Comparison of ENCODE assay signal across 15 cellular contexts in genomic region chr5:142824391-142824790, GRCh38. TPM values are rescaled to one million over a fixed set of nuclear protein-coding genes. Genes with fewer than 3 reads are reported as not detected.
A peak's percentile ranks its signal among the peaks of the same experiment; 100 is the strongest.
DNase-seq lines count a peak whose midpoint lies in the region; ATAC-seq, FAIRE-seq and TF ChIP-seq lines count a peak whose summit lies in the region.
"Had no signal": no experiment of that assay in that cellular context is flagged by ENCODE, and none has a peak within 500 bp of the region (broad histone marks: within the 10 kb centered on the region; RNA-seq: fewer than 3 reads in every experiment).

No MANE protein-coding gene starts in this region.

- H3K4me2 ChIP-seq in PC-9: 0 out of 2 replicates have a peak overlapping the region, but pooled peaks have one; percentile 75
- no peak overlapping the region for H3K4me2 ChIP-seq in H1 (ENCODE audit: insufficient read depth in 1 of 2, low read depth in 2 of 2, low read length in 2 of 2)
- H3K4me2 ChIP-seq in HepG2 (ENCODE audit: low read depth, low read length): no peak overlapping the region

- H3K9ac ChIP-seq in H1 (replicated peaks in 1 of 4; ENCODE audit: extremely low read depth in 1 of 4, low read depth in 3 of 4, low read length in 3 of 4) (no peak overlapping the region), HepG2 (ENCODE audit: insufficient read depth, low read depth, low read length) (no peak overlapping the region)

- H4K5ac ChIP-seq in H1 (ENCODE audit: insufficient read length, low read depth, low read length): no peak overlapping the region

- 87% methylated on average over 2 of the region's 2 CpGs; no CpG with 5 or more reads in 1 of the 2 experiments for WGBS in H1 (ENCODE audit: extremely low coverage in 1 of 2, insufficient coverage in 1 of 2, insufficient read length in 1 of 2, insufficient replicate concordance in 2 of 2, low coverage in 1 of 2, low lambda C conversion rate in 2 of 2, missing lambda C conversion rate in 1 of 2), 2 experiments
- 67% methylated on average over 1 of the region's 2 CpGs for WGBS in HepG2 (ENCODE audit: low lambda C conversion rate)

- H2BK12ac ChIP-seq in H1 (ENCODE audit: low read depth, low read length): no peak overlapping the region

- no peaks in the 10 kb centered on the region for H3K36me3 ChIP-seq in HEK293 (ENCODE audit: control insufficient read depth in 2 of 2, insufficient read depth in 1 of 2, low read length in 2 of 2)
- H3K36me3 ChIP-seq in PC-9 (ENCODE audit: low read depth): no peaks in the 10 kb centered on the region
- no peaks in the 10 kb centered on the region for H3K36me3 ChIP-seq in H1 (ENCODE audit: control insufficient read depth in 2 of 4, insufficient read depth in 4 of 4, low read length in 3 of 4)
- no peaks in the 10 kb centered on the region for H3K36me3 ChIP-seq in neutrophil
- no peaks in the 10 kb centered on the region for H3K36me3 ChIP-seq in HepG2 (replicated peaks in 1 of 2; ENCODE audit: control insufficient read depth in 1 of 2, insufficient read depth in 2 of 2, low read length in 2 of 2)

- H3K27me3 ChIP-seq in PC-9 (ENCODE audit: insufficient read depth, low read depth) (no peaks in the 10 kb centered on the region), H1 (replicated peaks in 1 of 4; ENCODE audit: control insufficient read depth in 3 of 4, extremely low read depth in 1 of 4, insufficient read depth in 3 of 4, low read length in 3 of 4) (no peaks in the 10 kb centered on the region), neutrophil (no peaks in the 10 kb centered on the region), HepG2 (ENCODE audit: control insufficient read depth in 1 of 2, insufficient read depth in 2 of 2, low read length in 2 of 2) (no peaks in the 10 kb centered on the region)

- no peak for DNase-seq in PC-9
- DNase-seq in H1 (ENCODE audit: low read depth in 1 of 2, low spot score in 2 of 2): no peak
- no peak for DNase-seq in HepG2 (ENCODE audit: low spot score)
- DNase-seq: Caco-2, EL, H7, NCI-H187 treated with DMSO at 0.1 percent for 48 hours, NCI-H2171, NCI-H774 had no signal

- H3K79me1 ChIP-seq in H1 (ENCODE audit: low read depth, low read length): peaks cover 4% of the 10 kb centered on the region; the same call in 1 of the 2 replicates

- no peak for ATAC-seq in GM18511 (IDR thresholded peaks at IDR 0.05; ENCODE audit: unreplicated experiment)
- ATAC-seq in HG03095 (IDR thresholded peaks at IDR 0.05; ENCODE audit: unreplicated experiment): no peak
- no peak for ATAC-seq in HepG2

- BruUV-seq in PC-9 (replicated peaks; lab: Mats Ljungman, UMichigan): no TSS peak
- no TSS peak for BruUV-seq in HepG2 (replicated peaks; lab: Mats Ljungman, UMichigan)

- H4K8ac ChIP-seq in H1 (ENCODE audit: extremely low read depth, insufficient read depth, low read length): no peak overlapping the region

- H3K18ac ChIP-seq in H1 (ENCODE audit: extremely low read depth, low read length): no peak overlapping the region

- TF ChIP-seq RAD21 in H1 (IDR thresholded peaks at IDR 0.05 in 1 of 2, conservative IDR thresholded peaks at IDR 0.05 in 1 of 2; ENCODE audit: low read depth in 2 of 2, low read length in 2 of 2): no peak
- no peak for TF ChIP-seq RAD21 in HepG2 (CRISPR knock-in tag; IDR thresholded peaks at IDR 0.05)

- H3K4me1 ChIP-seq in HEK293 (ENCODE audit: control insufficient read depth, insufficient read depth, low read length) (peaks cover 45% of the 10 kb centered on the region), PC-9 (replicated peaks; ENCODE audit: insufficient read depth) (peaks cover 100% of the 10 kb centered on the region), H1 (replicated peaks in 1 of 4; ENCODE audit: control insufficient read depth in 3 of 4, insufficient read depth in 4 of 4, low read length in 3 of 4) (peaks cover 0 to 17% (median 11%) of the 10 kb centered on the region in 4 experiments; a peak in 5 of 7 replicates), neutrophil (ENCODE audit: control insufficient read depth in 1 of 2, insufficient read depth in 1 of 2, low read depth in 1 of 2, low read length in 1 of 2) (peaks cover 25 to 56% of the 10 kb centered on the region in 2 experiments), HepG2 (ENCODE audit: insufficient read depth, low read length) (peaks cover 98% of the 10 kb centered on the region)

- H3K4ac ChIP-seq in H1 (replicated peaks; ENCODE audit: insufficient read length, low read depth, low read length): no peak overlapping the region

- CTCF ChIA-PET in HEK293 (lab: Yijun Ruan, JAX): interaction anchor here (1.1 to 1.6 kb wide), 2 partner anchors 64 to 107 kb away, joined by 3 read pairs; no protein-coding TSS in a partner anchor
- CTCF ChIA-PET in PC-9 (lab: Charles Lee): interaction anchor here (0.6 kb wide), 1 partner anchor 33 kb away, joined by 4 read pairs; no protein-coding TSS in a partner anchor
- CTCF ChIA-PET in H1 (lab: Charles Lee; ENCODE audit: partially characterized antibody): interaction anchor here (0.6 to 3.5 kb wide), 8 partner anchors 15 to 1290 kb away, joined by 3 to 12 read pairs (median 3); no protein-coding TSS in a partner anchor
- CTCF ChIA-PET in HepG2 (lab: Yijun Ruan, JAX; ENCODE audit: low intra/inter-chr PET ratio, low total read pairs): no interaction called here

- TF ChIP-seq CTCF in HEK293 (tag by site-specific recombination; IDR thresholded peaks at IDR 0.05) (no peak), PC-9 (conservative IDR thresholded peaks at IDR 0.05) (no peak), H1 (IDR thresholded peaks at IDR 0.05; ENCODE audit: control extremely low read depth in 1 of 3, insufficient read depth in 1 of 3, low read depth in 1 of 3, low read length in 3 of 3) (no peak), neutrophil (IDR thresholded peaks at IDR 0.05) (no peak), HepG2 (CRISPR knock-in tag; IDR thresholded peaks at IDR 0.05) (no peak)

- H3K9me2 ChIP-seq in PC-9 (ENCODE audit: insufficient read depth): no peaks in the 10 kb centered on the region

- H2BK20ac ChIP-seq in H1 (ENCODE audit: low read length): no peak overlapping the region

- H3K27ac ChIP-seq in HEK293 (ENCODE audit: extremely low read depth, low read depth, low read length): no peak overlapping the region
- 0 out of 2 replicates have a peak overlapping the region, but pooled peaks have one; percentile 7 for H3K27ac ChIP-seq in PC-9
- no peak overlapping the region for H3K27ac ChIP-seq in H1 (ENCODE audit: low read depth, low read length)
- peak overlapping the region; percentile 45 for H3K27ac ChIP-seq in neutrophil
- no peak overlapping the region for H3K27ac ChIP-seq in HepG2 (ENCODE audit: extremely low read length, insufficient read depth, low read length)
- H3K27ac ChIP-seq: HL-60 had no signal

- in situ Hi-C loops in HepG2 (cut with HindIII; ENCODE audit: extremely low pct_ligation_motif_present, low pct_unique_long_range_greater_than_20kb): no loop called here

- H2BK120ac ChIP-seq in H1 (replicated peaks; ENCODE audit: low read depth, low read length): no peak overlapping the region

- TF ChIP-seq EP300 in H1 (IDR thresholded peaks at IDR 0.05; ENCODE audit: borderline replicate concordance in 1 of 2, low read depth in 2 of 2, low read length in 2 of 2) (no peak), HepG2 (IDR thresholded peaks at IDR 0.05; ENCODE audit: low read depth in 2 of 2, low read length in 2 of 2) (no peak), HepG2 (CRISPR knock-in tag; IDR thresholded peaks at IDR 0.05; ENCODE audit: borderline replicate concordance) (no peak)

- H2BK15ac ChIP-seq in H1 (ENCODE audit: low read length): no peak overlapping the region

- H2BK5ac ChIP-seq in H1 (ENCODE audit: low read depth, low read length): 0 out of 2 replicates have a peak overlapping the region, but pooled peaks have one; percentile 9

- H3K23me2 ChIP-seq in H1 (ENCODE audit: low read depth, low read length): no peaks in the 10 kb centered on the region

- FAIRE-seq in H1 (lab: Jason Lieb, UNC): no peak
- no peak for FAIRE-seq in HepG2 (lab: Jason Lieb, UNC)
- FAIRE-seq: HTR-8/SVneo had no signal

- H3K56ac ChIP-seq in H1 (replicated peaks; ENCODE audit: insufficient read length, low read depth, low read length): no peak overlapping the region

- POLR2A ChIA-PET in HEK293 (lab: Yijun Ruan, JAX): interaction anchor here (0.6 to 1.1 kb wide), 2 partner anchors 54 to 80 kb away, joined by 3 to 5 read pairs; no protein-coding TSS in a partner anchor
- POLR2A ChIA-PET in PC-9 (lab: Charles Lee; ENCODE audit: unreplicated experiment): no interaction called here
- POLR2A ChIA-PET in H1 (lab: Charles Lee; ENCODE audit: partially characterized antibody): interaction anchor here (1.4 kb wide), 1 partner anchor 41 kb away, joined by 3 read pairs; no protein-coding TSS in a partner anchor
- POLR2A ChIA-PET in HepG2 (lab: Yijun Ruan, JAX): interaction anchor here (5.2 kb wide), 1 partner anchor 9 kb away, joined by 54 read pairs; no protein-coding TSS in a partner anchor

- H3F3A ChIP-seq in PC-9 (ENCODE audit: insufficient read depth, low read depth): peaks cover 78% of the 10 kb centered on the region

- no peak overlapping the region for H2AK5ac ChIP-seq in H1 (ENCODE audit: low read depth, low read length)

- no peak overlapping the region for H3K14ac ChIP-seq in H1 (ENCODE audit: insufficient read length)

- TF ChIP-seq POLR2A in H1 (IDR thresholded peaks at IDR 0.05; ENCODE audit: control extremely low read depth in 1 of 2, low read depth in 2 of 2, low read length in 2 of 2): no peak
- TF ChIP-seq POLR2A in HepG2 (IDR thresholded peaks at IDR 0.05; ENCODE audit: insufficient read depth in 1 of 2, low read depth in 2 of 2, low read length in 2 of 2): no peak

- no peak overlapping the region for H3K23ac ChIP-seq in H1 (ENCODE audit: insufficient read length)

- H4K91ac ChIP-seq in H1 (replicated peaks; ENCODE audit: insufficient read length, low read length): no peak overlapping the region

- H4K20me1 ChIP-seq in PC-9 (ENCODE audit: insufficient read depth): no peaks in the 10 kb centered on the region
- H4K20me1 ChIP-seq in H1 (replicated peaks in 1 of 2; ENCODE audit: control insufficient read depth in 1 of 2, insufficient read depth in 2 of 2, low read length in 2 of 2): no peaks in the 10 kb centered on the region
- no peaks in the 10 kb centered on the region for H4K20me1 ChIP-seq in HepG2 (ENCODE audit: insufficient read depth, low read length)

- peaks cover 46% of the 10 kb centered on the region for H3K79me2 ChIP-seq in PC-9 (ENCODE audit: low read depth)
- peaks cover 0 to 43% of the 10 kb centered on the region in 2 experiments; a peak in 2 of 4 replicates for H3K79me2 ChIP-seq in H1 (ENCODE audit: control insufficient read depth in 1 of 2, insufficient read depth in 2 of 2, low read length in 2 of 2)
- H3K79me2 ChIP-seq in HepG2 (ENCODE audit: insufficient read depth, low read length): peaks cover 33% of the 10 kb centered on the region

- intact Hi-C loops in PC-9 (cut with micrococcal nuclease; ENCODE audit: unreplicated experiment) (no loop called here), HepG2 (cut with micrococcal nuclease; ENCODE audit: unreplicated experiment) (no loop called here)

- no peak overlapping the region for H2AFZ ChIP-seq in PC-9
- H2AFZ ChIP-seq in H1 (ENCODE audit: low read length): no peak overlapping the region
- H2AFZ ChIP-seq in HepG2 (ENCODE audit: low read length): no peak overlapping the region

- H3K9me3 ChIP-seq in HEK293 (ENCODE audit: control insufficient read depth, insufficient read depth, low read depth, low read length) (no peaks in the 10 kb centered on the region), PC-9 (ENCODE audit: insufficient read depth, low read depth) (no peaks in the 10 kb centered on the region), H1 (ENCODE audit: insufficient read depth in 2 of 2, low read depth in 1 of 2, low read length in 1 of 2) (no peaks in the 10 kb centered on the region), neutrophil (no peaks in the 10 kb centered on the region), HepG2 (ENCODE audit: low read length) (no peaks in the 10 kb centered on the region)
- H3K9me3 ChIP-seq: Caco-2 had no signal

- no peak overlapping the region for H3K4me3 ChIP-seq in HEK293 (ENCODE audit: low read depth, low read length)
- no peak overlapping the region for H3K4me3 ChIP-seq in PC-9
- no peak overlapping the region for H3K4me3 ChIP-seq in H1 (ENCODE audit: extremely low read depth in 1 of 4, insufficient read depth in 2 of 4, low read depth in 3 of 4, low read length in 4 of 4)
- H3K4me3 ChIP-seq in neutrophil (ENCODE audit: low read depth in 1 of 2, low read length in 1 of 2): no peak overlapping the region
- H3K4me3 ChIP-seq in HepG2 (replicated peaks in 1 of 3; ENCODE audit: insufficient read depth in 1 of 3, low read depth in 2 of 3, low read length in 3 of 3): no peak overlapping the region

RNA-seq across cellular contexts. Expression of gene ARHGAP26, which starts 54.2 kb away (rescaled TPM):
- total RNA-seq in PC-9 (2021): 23.0 and 29.7 TPM in 2 replicates
- total RNA-seq in H1 (2021; fragmentation: NEBNext Ultra II Directional; extraction: Animal tissue kit (Norgen Biotek cat#: 25700)): 20.6 and 24.8 TPM in 2 replicates
- 7.1 and 8.4 TPM in 2 replicates for polyA plus RNA-seq in H1 (2011; rRNA removed)
- polyA plus RNA-seq in H1 (2011; cell fraction: cytosol; rRNA removed): 7.8 TPM
- 31.4 TPM for polyA plus RNA-seq in H1 (2011; cell fraction: nucleus; rRNA removed)
- 12.0 to 19.8 TPM (median 15.5 TPM) in 4 replicates for polyA plus RNA-seq in H1 (2012, experiment 1 of 2)
- polyA plus RNA-seq in H1 (2012, experiment 2 of 2): 1.9 TPM
- polyA plus RNA-seq in H1 (2013, experiment 1 of 2): 13.2 TPM
- 13.5 TPM for polyA plus RNA-seq in H1 (2013, experiment 2 of 2)
- 33.1 and 43.4 TPM in 2 replicates for polyA minus RNA-seq in H1 (2011; rRNA and poly(A)+ RNA removed)
- 14.5 TPM for polyA minus RNA-seq in H1 (2011; cell fraction: cytosol; rRNA and poly(A)+ RNA removed)
- 134 TPM for polyA minus RNA-seq in H1 (2011; cell fraction: nucleus; rRNA and poly(A)+ RNA removed)
- total RNA-seq in HepG2 (2016; rRNA removed; fragmentation: Illumina TruSeq; extraction: Trizol): 11.9 and 18.2 TPM in 2 replicates
- 19.7 and 23.1 TPM in 2 replicates for total RNA-seq in HepG2 (2016; cell fraction: cytosol; rRNA removed; fragmentation: Illumina TruSeq; extraction: Trizol; ENCODE audit: low read depth)
- 13.7 and 16.7 TPM in 2 replicates for total RNA-seq in HepG2 (2016; cell fraction: insoluble cytoplasmic fraction; rRNA removed; fragmentation: Illumina TruSeq; extraction: Trizol)
- 6.8 and 8.5 TPM in 2 replicates for total RNA-seq in HepG2 (2016; cell fraction: membrane; rRNA removed; fragmentation: Illumina TruSeq; extraction: Trizol)
- total RNA-seq in HepG2 (2016; cell fraction: nucleus; rRNA removed; fragmentation: Illumina TruSeq; extraction: Trizol): 81.5 and 87.1 TPM in 2 replicates
- 9.1 and 9.6 TPM in 2 replicates for polyA plus RNA-seq in HepG2 (2011; rRNA removed)
- 2.5 and 2.7 TPM in 2 replicates for polyA plus RNA-seq in HepG2 (2011; cell fraction: cytosol; rRNA removed)
- 27.9 and 47.7 TPM in 2 replicates for polyA plus RNA-seq in HepG2 (2011; cell fraction: nucleus; rRNA removed)
- 8.8 and 10.3 TPM in 2 replicates for polyA plus RNA-seq in HepG2 (2012)
- 0.63 and 0.71 TPM in 2 replicates for polyA plus RNA-seq in HepG2 (2016; cell fraction: cytosol; fragmentation: Illumina TruSeq; extraction: Trizol; ENCODE audit: low read depth)
- 8.9 and 9.9 TPM in 2 replicates for polyA plus RNA-seq in HepG2 (2016; cell fraction: insoluble cytoplasmic fraction; fragmentation: Illumina TruSeq; extraction: Trizol; ENCODE audit: low read depth)
- 1.4 and 1.7 TPM in 2 replicates for polyA plus RNA-seq in HepG2 (2016; cell fraction: membrane; fragmentation: Illumina TruSeq; extraction: Trizol; ENCODE audit: low read depth)
- 34.1 and 38.4 TPM in 2 replicates for polyA plus RNA-seq in HepG2 (2016; cell fraction: nucleus; fragmentation: Illumina TruSeq; extraction: Trizol; ENCODE audit: insufficient read depth, low read depth)
- 7.2 and 23.4 TPM in 2 replicates for polyA minus RNA-seq in HepG2 (2011; rRNA and poly(A)+ RNA removed; ENCODE audit: low replicate concordance)
- 6.4 TPM in 2 replicates for polyA minus RNA-seq in HepG2 (2011; cell fraction: cytosol; rRNA and poly(A)+ RNA removed)
- 87.8 and 98.5 TPM in 2 replicates for polyA minus RNA-seq in HepG2 (2011; cell fraction: nucleus; rRNA and poly(A)+ RNA removed)

Comparison
In these comparisons a context has a peak if more than half of its experiments do, and no peak if none do; other contexts are left out.
1. H3K27ac ChIP-seq: peak in PC-9 (single experiment) and neutrophil (single experiment); none in HEK293 (single experiment), H1 (single experiment) and HepG2 (single experiment).